ENCODE assay signal across 4 cellular contexts in the genomic region with DNA sequence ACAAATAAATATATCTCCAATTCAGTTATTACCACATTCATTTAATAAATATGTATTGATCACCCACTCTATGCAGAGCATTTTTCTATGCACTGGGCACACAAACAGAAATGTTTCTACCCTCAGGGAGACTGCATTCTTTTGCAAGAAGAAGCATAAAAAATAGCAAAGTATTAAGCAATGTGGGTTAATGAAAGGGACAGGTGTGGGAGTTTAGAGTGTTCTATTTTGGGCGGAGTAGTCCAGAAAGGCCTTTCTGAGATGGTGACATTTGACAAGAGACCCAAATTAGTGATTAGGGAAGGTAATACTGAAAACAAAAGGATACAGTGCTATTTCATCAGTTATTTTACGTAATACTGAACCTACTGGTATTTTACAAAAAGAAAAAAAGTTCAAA.
"Had no signal": no experiment of that assay in that cellular context is flagged by ENCODE, and none has a peak within 500 bp of the region (broad histone marks: within the 10 kb centered on the region; RNA-seq: fewer than 3 reads in every experiment).

No MANE protein-coding gene starts in this region.

- H3K4me3 ChIP-seq: GM23338 had no signal

- ATAC-seq: GM23338 had no signal

- H3K27ac Mint-ChIP-seq: H9 had no signal

- H3K4me3 Mint-ChIP-seq: GM23338, H9 had no signal

- H3K4me2 ChIP-seq: GM23338 had no signal

- H2AFZ ChIP-seq: GM23338 had no signal

- DNase-seq: H9, HCEC 1CT, IMR-90 had no signal
